ENCODE assay signal across 9 cellular contexts in the genomic region with DNA sequence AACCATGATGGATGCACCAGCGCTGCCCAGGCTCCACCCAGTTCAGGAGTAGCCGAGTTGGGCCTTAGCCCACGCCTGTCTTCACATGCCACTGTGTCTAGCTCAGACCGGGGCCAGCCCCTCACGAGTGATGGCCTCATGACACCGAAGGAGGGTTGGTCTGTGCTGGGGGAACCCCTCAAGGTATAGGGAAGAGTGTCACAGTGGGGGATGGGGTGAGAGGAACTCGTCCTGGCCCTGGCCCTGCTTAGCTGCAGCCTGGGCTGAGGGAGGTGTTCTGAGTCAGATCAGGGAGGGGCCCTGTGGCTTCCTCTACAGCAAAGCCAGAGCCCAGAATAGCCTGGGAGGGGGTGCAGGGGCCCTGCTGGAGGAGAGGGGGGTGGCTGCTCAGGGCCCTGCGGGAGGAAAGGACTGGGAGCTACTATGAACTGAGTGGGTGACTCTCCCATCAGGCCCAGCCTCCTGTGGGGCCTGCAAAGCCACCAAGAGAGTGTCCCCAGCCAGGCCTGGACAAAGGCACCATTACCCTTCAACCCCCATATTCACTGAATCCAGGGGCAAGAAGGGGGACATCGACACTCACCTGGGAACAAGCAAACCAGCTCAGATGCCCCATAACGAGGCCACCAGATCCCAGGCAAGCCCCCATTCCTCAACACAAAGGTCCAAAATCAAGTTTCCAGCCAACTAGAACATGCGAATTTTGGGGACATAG. TPM values are rescaled to one million over a fixed set of nuclear protein-coding genes. Genes with fewer than 3 reads are reported as not detected.
DNase-seq lines count a peak whose midpoint lies in the region; ATAC-seq and TF ChIP-seq lines count a peak whose summit lies in the region.
"Had no signal": no experiment of that assay in that cellular context is flagged by ENCODE, and none has a peak within 500 bp of the region (broad histone marks: within the 10 kb centered on the region; RNA-seq: fewer than 3 reads in every experiment).

No MANE protein-coding gene starts in this region.

- peak; percentile 74 for DNase-seq in HT1080 (ENCODE audit: low read depth)
- peak; percentile 84 for DNase-seq in activated CD4-positive, alpha-beta memory T cell treated with anti-CD3 and anti-CD28 coated beads, Interleukin-2, amount 10 ng/mL, durations not matched to agents 7 days and 5 days
- peak; percentile 66 to 67 for DNase-seq in left lung
- DNase-seq in NCI-H2081 treated with DMSO at 0.1 percent for 48 hours (lab: John Stamatoyannopoulos, UW), result no peak
- no peak for DNase-seq in NCI-H128 (lab: John Stamatoyannopoulos, UW; ENCODE audit: unreplicated experiment)
- DNase-seq in NCI-H1417 treated with DMSO at 0.1 percent for 48 hours (lab: John Stamatoyannopoulos, UW), result no peak

- CTCF ChIA-PET in activated CD4-positive, alpha-beta memory T cell treated with anti-CD3 and anti-CD28 coated beads, Interleukin-2, amount 10 ng/mL, durations not matched to agents 7 days and 5 days (lab: Charles Lee), result interaction anchor here (0.6 to 3.2 kb wide), 8 partner anchors 13 to 126 kb away, joined by 3 to 19 read pairs (median 4); no protein-coding TSS in a partner anchor

- no peak overlapping the region for H3K4me3 Mint-ChIP-seq in activated CD4-positive, alpha-beta memory T cell treated with anti-CD3 and anti-CD28 coated beads, Interleukin-2, amount 10 ng/mL, durations not matched to agents 7 days and 5 days

- peaks cover 0 to 27% of the 10 kb centered on the region in 2 donors for H3K27me3 ChIP-seq in left lung

- ATAC-seq in GM18499 (IDR thresholded peaks at IDR 0.05; ENCODE audit: insufficient read depth, unreplicated experiment) (peak; percentile 79), GM21529 (IDR thresholded peaks at IDR 0.05; ENCODE audit: unreplicated experiment) (peak; percentile 84), left lung (peak; percentile 79)

- no peaks in the 10 kb centered on the region for H3K36me3 ChIP-seq in left lung
- H3K36me3 ChIP-seq: neutrophil had no signal

- H3K27ac Mint-ChIP-seq in activated CD4-positive, alpha-beta memory T cell treated with anti-CD3 and anti-CD28 coated beads, Interleukin-2, amount 10 ng/mL, durations not matched to agents 7 days and 5 days, result peak overlapping the region; percentile 78

- intact Hi-C loops in left lung (cut with DNase I), result no loop called here

- no peak overlapping the region for H3K27ac ChIP-seq in left lung
- H3K27ac ChIP-seq: neutrophil had no signal

- no peaks in the 10 kb centered on the region for H3K9me3 ChIP-seq in left lung
- H3K9me3 ChIP-seq: neutrophil had no signal

- no peaks in the 10 kb centered on the region for H3K36me3 Mint-ChIP-seq in activated CD4-positive, alpha-beta memory T cell treated with anti-CD3 and anti-CD28 coated beads, Interleukin-2, amount 10 ng/mL, durations not matched to agents 7 days and 5 days (ENCODE audit: low read depth)

- no peaks in the 10 kb centered on the region for H3K9me3 Mint-ChIP-seq in activated CD4-positive, alpha-beta memory T cell treated with anti-CD3 and anti-CD28 coated beads, Interleukin-2, amount 10 ng/mL, durations not matched to agents 7 days and 5 days

- peaks cover 59% of the 10 kb centered on the region for H3K4me1 Mint-ChIP-seq in activated CD4-positive, alpha-beta memory T cell treated with anti-CD3 and anti-CD28 coated beads, Interleukin-2, amount 10 ng/mL, durations not matched to agents 7 days and 5 days

- H3K4me3 ChIP-seq in left lung, result no peak overlapping the region

- POLR2A ChIA-PET in activated CD4-positive, alpha-beta memory T cell treated with anti-CD3 and anti-CD28 coated beads, Interleukin-2, amount 10 ng/mL, durations not matched to agents 7 days and 5 days (lab: Charles Lee), result interaction anchor here (0.8 to 1.1 kb wide), 4 partner anchors 11 to 114 kb away, joined by 3 to 5 read pairs (median 3); no protein-coding TSS in a partner anchor

- peaks cover 3 to 12% of the 10 kb centered on the region in 2 donors for H3K4me1 ChIP-seq in left lung

- TF ChIP-seq CTCF in left lung (IDR thresholded peaks at IDR 0.05), result no peak

- peaks cover 4% of the 10 kb centered on the region for H3K27me3 Mint-ChIP-seq in activated CD4-positive, alpha-beta memory T cell treated with anti-CD3 and anti-CD28 coated beads, Interleukin-2, amount 10 ng/mL, durations not matched to agents 7 days and 5 days

RNA-seq across cellular contexts. Expression of gene IGLL5, which starts 41.2 kb away (rescaled TPM):
- not detected in 2 replicates for total RNA-seq in HT1080 (2014; rRNA removed; shearing (Covaris generic))
- not detected in 2 replicates for polyA plus RNA-seq in HT1080 (2015; cell fraction: cytosol; rRNA removed)
- polyA plus RNA-seq in HT1080 (2015; cell fraction: nucleus; rRNA removed), result not detected in 2 replicates
- not detected for total RNA-seq in activated CD4-positive, alpha-beta memory T cell treated with anti-CD3 and anti-CD28 coated beads, Interleukin-2, amount 10 ng/mL, durations not matched to agents 7 days and 5 days
- 10 to 100 TPM in 1 of 2 donors, 1 to 10 TPM in 1; 8.1 to 10.6 TPM for total RNA-seq in left lung

Comparison
In these comparisons a context has a peak if more than half of its experiments do, and no peak if none do; other contexts are left out.
1. DNase-seq: peak in HT1080 (single experiment), activated CD4-positive, alpha-beta memory T cell treated with anti-CD3 and anti-CD28 coated beads, Interleukin-2, amount 10 ng/mL, durations not matched to agents 7 days and 5 days (single experiment) and left lung (2 of 2); none in NCI-H2081 treated with DMSO at 0.1 percent for 48 hours (single experiment), NCI-H128 (single experiment) and NCI-H1417 treated with DMSO at 0.1 percent for 48 hours (single experiment).
2. Peak in every context shown above with its lines, with median percentiles within 50 percentile points of each other: ATAC-seq.